14 cellular contexts compared by ENCODE assay signal in genomic region chr1:209618756-209619420, GRCh38. TPM values are rescaled to one million over a fixed set of nuclear protein-coding genes. Genes with fewer than 3 reads are reported as not detected.
A peak's percentile ranks its signal among the peaks of the same experiment; 100 is the strongest.
DNase-seq lines count a peak whose midpoint lies in the region; ATAC-seq, FAIRE-seq and TF ChIP-seq lines count a peak whose summit lies in the region.
"Had no signal": no experiment of that assay in that cellular context is flagged by ENCODE, and none has a peak within 500 bp of the region (broad histone marks: within the 10 kb centered on the region; RNA-seq: fewer than 3 reads in every experiment).

No MANE protein-coding gene starts in this region.

- H3K9me3 ChIP-seq in lower lobe of right lung (no peaks in the 10 kb centered on the region), HepG2 (ENCODE audit: low read length) (no peaks in the 10 kb centered on the region)
- H3K9me3 ChIP-seq: uterus had no signal

- ATAC-seq in lower lobe of right lung = no peak
- no peak for ATAC-seq in GM19395 (IDR thresholded peaks at IDR 0.05; ENCODE audit: unreplicated experiment)
- no peak for ATAC-seq in HepG2
- ATAC-seq: K562, WTC11 had no signal

- POLR2A ChIA-PET in HepG2 (lab: Yijun Ruan, JAX) = no interaction called here

- TF ChIP-seq RAD21 in HepG2 (CRISPR knock-in tag; IDR thresholded peaks at IDR 0.05) = no peak

- H3K27me3 ChIP-seq in lower lobe of right lung (ENCODE audit: low read depth) = no peaks in the 10 kb centered on the region
- H3K27me3 ChIP-seq in HepG2 (ENCODE audit: control insufficient read depth in 1 of 2, insufficient read depth in 2 of 2, low read length in 2 of 2) = no peaks in the 10 kb centered on the region
- H3K27me3 ChIP-seq: uterus had no signal

- DNase-seq in AG10803 (ENCODE audit: low read depth) (peak; percentile 28), LHCN-M2 (ENCODE audit: low read depth) (peak; percentile 92), midbrain (lab: John Stamatoyannopoulos, UW) (peak; percentile 49), lower lobe of right lung (no peak), HepG2 (ENCODE audit: low spot score) (no peak)
- no peak for DNase-seq in stimulated activated CD4-positive, alpha-beta T cell treated with anti-CD3 and anti-CD28 coated beads, Interleukin-1b, Interleukin-23, amount 100 ng/mL, for 48 hours
- DNase-seq: SIG-M5, uterus had no signal

- H4K20me1 ChIP-seq in HepG2 (ENCODE audit: insufficient read depth, low read length) = no peaks in the 10 kb centered on the region

- H3K27ac ChIP-seq in cingulate gyrus (ENCODE audit: low read depth, low read length) (peak overlapping the region; percentile 73), lower lobe of right lung (no peak overlapping the region), HepG2 (ENCODE audit: extremely low read length, insufficient read depth, low read length) (no peak overlapping the region)
- H3K27ac ChIP-seq: uterus had no signal

- H3K9ac ChIP-seq in HepG2 (ENCODE audit: insufficient read depth, low read depth, low read length) = no peak overlapping the region

- CTCF ChIA-PET in HepG2 (lab: Yijun Ruan, JAX; ENCODE audit: low intra/inter-chr PET ratio, low total read pairs) = no interaction called here

- TF ChIP-seq POLR2A in HepG2 (IDR thresholded peaks at IDR 0.05; ENCODE audit: insufficient read depth in 1 of 2, low read depth in 2 of 2, low read length in 2 of 2) = no peak

- TF ChIP-seq EP300 in HepG2 (IDR thresholded peaks at IDR 0.05; ENCODE audit: low read depth in 2 of 2, low read length in 2 of 2) = no peak
- TF ChIP-seq EP300 in HepG2 (CRISPR knock-in tag; IDR thresholded peaks at IDR 0.05; ENCODE audit: borderline replicate concordance) = no peak

- in situ Hi-C loops in HepG2 (cut with HindIII; ENCODE audit: extremely low pct_ligation_motif_present, low pct_unique_long_range_greater_than_20kb) = no loop called here

- H3K36me3 ChIP-seq in lower lobe of right lung (peaks cover 18% of the 10 kb centered on the region), HepG2 (replicated peaks in 1 of 2; ENCODE audit: control insufficient read depth in 1 of 2, insufficient read depth in 2 of 2, low read length in 2 of 2) (no peaks in the 10 kb centered on the region)
- H3K36me3 ChIP-seq: uterus had no signal

- H2AFZ ChIP-seq in HepG2 (ENCODE audit: low read length) = no peak overlapping the region

- H3K4me2 ChIP-seq in HepG2 (ENCODE audit: low read depth, low read length) = no peak overlapping the region

- no peak for TF ChIP-seq CTCF in AG10803 (conservative IDR thresholded peaks at IDR 0.05; ENCODE audit: low read length)
- no peak for TF ChIP-seq CTCF in lower lobe of right lung (IDR thresholded peaks at IDR 0.05)
- no peak for TF ChIP-seq CTCF in HepG2 (CRISPR knock-in tag; IDR thresholded peaks at IDR 0.05)

- intact Hi-C loops in lower lobe of right lung (cut with DNase I) (no loop called here), HepG2 (cut with micrococcal nuclease; ENCODE audit: unreplicated experiment) (no loop called here)

- BruUV-seq in HepG2 (replicated peaks; lab: Mats Ljungman, UMichigan) = no TSS peak

- 45% methylated on average over 5 of the region's 6 CpGs for WGBS in HepG2 (ENCODE audit: low lambda C conversion rate)

- FAIRE-seq in HepG2 (lab: Jason Lieb, UNC) = no peak
- FAIRE-seq: H1, K562 had no signal

- no peaks in the 10 kb centered on the region for H3K79me2 ChIP-seq in HepG2 (ENCODE audit: insufficient read depth, low read length)

- H3K4me3 ChIP-seq in AG10803 (ENCODE audit: low read length) (no peak overlapping the region), lower lobe of right lung (no peak overlapping the region), HepG2 (replicated peaks in 1 of 3; ENCODE audit: insufficient read depth in 1 of 3, low read depth in 2 of 3, low read length in 3 of 3) (no peak overlapping the region)
- H3K4me3 ChIP-seq: K562, uterus had no signal

- H3K4me1 ChIP-seq in lower lobe of right lung (peaks cover 6% of the 10 kb centered on the region), HepG2 (ENCODE audit: insufficient read depth, low read length) (peaks cover 9% of the 10 kb centered on the region)
- H3K4me1 ChIP-seq: uterus had no signal

RNA-seq across cellular contexts. Expression of gene LAMB3, which starts 33.3 kb away (rescaled TPM):
- total RNA-seq in LHCN-M2 (2014; rRNA removed) (3.8 and 5.3 TPM in 2 replicates), lower lobe of right lung (47.2 TPM), HepG2 (2016; rRNA removed; fragmentation: Illumina TruSeq; extraction: Trizol) (0.10 and 0.24 TPM in 2 replicates)
- 2.9 TPM for polyA plus RNA-seq in LHCN-M2 (2012)
- total RNA-seq in HepG2 (2016; cell fraction: cytosol; rRNA removed; fragmentation: Illumina TruSeq; extraction: Trizol; ENCODE audit: low read depth) = not detected in 2 replicates
- total RNA-seq in HepG2 (2016; cell fraction: insoluble cytoplasmic fraction; rRNA removed; fragmentation: Illumina TruSeq; extraction: Trizol) = 0.13 TPM in 1 of 2 replicates, not detected in the other
- total RNA-seq in HepG2 (2016; cell fraction: membrane; rRNA removed; fragmentation: Illumina TruSeq; extraction: Trizol) = not detected in 2 replicates
- 0.13 TPM in 1 of 2 replicates, not detected in the other for total RNA-seq in HepG2 (2016; cell fraction: nucleus; rRNA removed; fragmentation: Illumina TruSeq; extraction: Trizol)
- 0.18 TPM in 2 replicates for polyA plus RNA-seq in HepG2 (2011; rRNA removed)
- 0.07 and 0.22 TPM in 2 replicates for polyA plus RNA-seq in HepG2 (2011; cell fraction: cytosol; rRNA removed)
- polyA plus RNA-seq in HepG2 (2011; cell fraction: nucleus; rRNA removed) = 0.13 and 0.55 TPM in 2 replicates
- 0.12 TPM in 1 of 2 replicates, not detected in the other for polyA plus RNA-seq in HepG2 (2012)
- not detected in 2 replicates for polyA plus RNA-seq in HepG2 (2016; cell fraction: cytosol; fragmentation: Illumina TruSeq; extraction: Trizol; ENCODE audit: low read depth)
- polyA plus RNA-seq in HepG2 (2016; cell fraction: insoluble cytoplasmic fraction; fragmentation: Illumina TruSeq; extraction: Trizol; ENCODE audit: low read depth) = 0.33 TPM in 1 of 2 replicates, not detected in the other
- not detected in 2 replicates for polyA plus RNA-seq in HepG2 (2016; cell fraction: membrane; fragmentation: Illumina TruSeq; extraction: Trizol; ENCODE audit: low read depth)
- 0.25 and 0.37 TPM in 2 replicates for polyA plus RNA-seq in HepG2 (2016; cell fraction: nucleus; fragmentation: Illumina TruSeq; extraction: Trizol; ENCODE audit: insufficient read depth, low read depth)
- 0.10 and 113 TPM in 2 replicates for polyA minus RNA-seq in HepG2 (2011; rRNA and poly(A)+ RNA removed; ENCODE audit: low replicate concordance)
- polyA minus RNA-seq in HepG2 (2011; cell fraction: cytosol; rRNA and poly(A)+ RNA removed) = 0.69 and 1.1 TPM in 2 replicates
- polyA minus RNA-seq in HepG2 (2011; cell fraction: nucleus; rRNA and poly(A)+ RNA removed) = 0.37 and 0.39 TPM in 2 replicates

RNA-seq across cellular contexts. Expression of gene CAMK1G, which starts 35.4 kb away (rescaled TPM):
- total RNA-seq in LHCN-M2 (2014; rRNA removed) = not detected in 2 replicates
- not detected for polyA plus RNA-seq in LHCN-M2 (2012)
- total RNA-seq in lower lobe of right lung = 0.56 TPM
- not detected in 2 replicates for total RNA-seq in HepG2 (2016; rRNA removed; fragmentation: Illumina TruSeq; extraction: Trizol)
- total RNA-seq in HepG2 (2016; cell fraction: cytosol; rRNA removed; fragmentation: Illumina TruSeq; extraction: Trizol; ENCODE audit: low read depth) = not detected in 2 replicates
- not detected in 2 replicates for total RNA-seq in HepG2 (2016; cell fraction: insoluble cytoplasmic fraction; rRNA removed; fragmentation: Illumina TruSeq; extraction: Trizol)
- total RNA-seq in HepG2 (2016; cell fraction: membrane; rRNA removed; fragmentation: Illumina TruSeq; extraction: Trizol) = not detected in 2 replicates
- total RNA-seq in HepG2 (2016; cell fraction: nucleus; rRNA removed; fragmentation: Illumina TruSeq; extraction: Trizol) = not detected in 2 replicates
- not detected in 2 replicates for polyA plus RNA-seq in HepG2 (2011; rRNA removed)
- not detected in 2 replicates for polyA plus RNA-seq in HepG2 (2011; cell fraction: cytosol; rRNA removed)
- not detected in 2 replicates for polyA plus RNA-seq in HepG2 (2011; cell fraction: nucleus; rRNA removed)
- not detected in 2 replicates for polyA plus RNA-seq in HepG2 (2012)
- not detected in 2 replicates for polyA plus RNA-seq in HepG2 (2016; cell fraction: cytosol; fragmentation: Illumina TruSeq; extraction: Trizol; ENCODE audit: low read depth)
- polyA plus RNA-seq in HepG2 (2016; cell fraction: insoluble cytoplasmic fraction; fragmentation: Illumina TruSeq; extraction: Trizol; ENCODE audit: low read depth) = not detected in 2 replicates
- not detected in 2 replicates for polyA plus RNA-seq in HepG2 (2016; cell fraction: membrane; fragmentation: Illumina TruSeq; extraction: Trizol; ENCODE audit: low read depth)
- not detected in 2 replicates for polyA plus RNA-seq in HepG2 (2016; cell fraction: nucleus; fragmentation: Illumina TruSeq; extraction: Trizol; ENCODE audit: insufficient read depth, low read depth)
- not detected in 2 replicates for polyA minus RNA-seq in HepG2 (2011; rRNA and poly(A)+ RNA removed; ENCODE audit: low replicate concordance)
- polyA minus RNA-seq in HepG2 (2011; cell fraction: cytosol; rRNA and poly(A)+ RNA removed) = not detected in 2 replicates
- not detected in 2 replicates for polyA minus RNA-seq in HepG2 (2011; cell fraction: nucleus; rRNA and poly(A)+ RNA removed)
- total RNA-seq: K562, NCI-H460 had no signal
- polyA plus RNA-seq: K562 had no signal

RNA-seq across cellular contexts. Expression of gene G0S2, which starts 56.3 kb away (rescaled TPM):
- total RNA-seq in LHCN-M2 (2014; rRNA removed) = 0.77 and 1.0 TPM in 2 replicates
- polyA plus RNA-seq in LHCN-M2 (2012) = 0.33 TPM
- 19.9 TPM for total RNA-seq in lower lobe of right lung
- not detected in 2 replicates for total RNA-seq in HepG2 (2016; rRNA removed; fragmentation: Illumina TruSeq; extraction: Trizol)
- not detected in 2 replicates for total RNA-seq in HepG2 (2016; cell fraction: cytosol; rRNA removed; fragmentation: Illumina TruSeq; extraction: Trizol; ENCODE audit: low read depth)
- total RNA-seq in HepG2 (2016; cell fraction: insoluble cytoplasmic fraction; rRNA removed; fragmentation: Illumina TruSeq; extraction: Trizol) = not detected in 2 replicates
- not detected in 2 replicates for total RNA-seq in HepG2 (2016; cell fraction: membrane; rRNA removed; fragmentation: Illumina TruSeq; extraction: Trizol)
- not detected in 2 replicates for total RNA-seq in HepG2 (2016; cell fraction: nucleus; rRNA removed; fragmentation: Illumina TruSeq; extraction: Trizol)
- polyA plus RNA-seq in HepG2 (2011; rRNA removed) = not detected in 2 replicates
- 0.08 and 0.28 TPM in 2 replicates for polyA plus RNA-seq in HepG2 (2011; cell fraction: cytosol; rRNA removed)
- not detected in 2 replicates for polyA plus RNA-seq in HepG2 (2011; cell fraction: nucleus; rRNA removed)
- polyA plus RNA-seq in HepG2 (2012) = 0.23 TPM in 1 of 2 replicates, not detected in the other
- polyA plus RNA-seq in HepG2 (2016; cell fraction: cytosol; fragmentation: Illumina TruSeq; extraction: Trizol; ENCODE audit: low read depth) = not detected in 2 replicates
- polyA plus RNA-seq in HepG2 (2016; cell fraction: insoluble cytoplasmic fraction; fragmentation: Illumina TruSeq; extraction: Trizol; ENCODE audit: low read depth) = not detected in 2 replicates
- polyA plus RNA-seq in HepG2 (2016; cell fraction: membrane; fragmentation: Illumina TruSeq; extraction: Trizol; ENCODE audit: low read depth) = not detected in 2 replicates
- polyA plus RNA-seq in HepG2 (2016; cell fraction: nucleus; fragmentation: Illumina TruSeq; extraction: Trizol; ENCODE audit: insufficient read depth, low read depth) = not detected in 2 replicates
- polyA minus RNA-seq in HepG2 (2011; rRNA and poly(A)+ RNA removed; ENCODE audit: low replicate concordance) = not detected in 2 replicates
- not detected in 2 replicates for polyA minus RNA-seq in HepG2 (2011; cell fraction: cytosol; rRNA and poly(A)+ RNA removed)
- polyA minus RNA-seq in HepG2 (2011; cell fraction: nucleus; rRNA and poly(A)+ RNA removed) = not detected in 2 replicates

Comparison
In these comparisons a context has a peak if more than half of its experiments do, and no peak if none do; other contexts are left out.
1. DNase-seq: peak in AG10803 (single experiment), LHCN-M2 (single experiment) and midbrain (single experiment); none in stimulated activated CD4-positive, alpha-beta T cell treated with anti-CD3 and anti-CD28 coated beads, Interleukin-1b, Interleukin-23, amount 100 ng/mL, for 48 hours (single experiment), lower lobe of right lung (single experiment) and HepG2 (single experiment).
2. RNA of gene G0S2, which starts 56.3 kb away (total RNA-seq): 19.9 TPM in lower lobe of right lung (single experiment); 0.77 to 1.0 TPM in LHCN-M2 and not detected in HepG2; every median in the first group is over 10 times any median in the second.